26 cellular contexts compared by ENCODE assay signal in the genomic region with DNA sequence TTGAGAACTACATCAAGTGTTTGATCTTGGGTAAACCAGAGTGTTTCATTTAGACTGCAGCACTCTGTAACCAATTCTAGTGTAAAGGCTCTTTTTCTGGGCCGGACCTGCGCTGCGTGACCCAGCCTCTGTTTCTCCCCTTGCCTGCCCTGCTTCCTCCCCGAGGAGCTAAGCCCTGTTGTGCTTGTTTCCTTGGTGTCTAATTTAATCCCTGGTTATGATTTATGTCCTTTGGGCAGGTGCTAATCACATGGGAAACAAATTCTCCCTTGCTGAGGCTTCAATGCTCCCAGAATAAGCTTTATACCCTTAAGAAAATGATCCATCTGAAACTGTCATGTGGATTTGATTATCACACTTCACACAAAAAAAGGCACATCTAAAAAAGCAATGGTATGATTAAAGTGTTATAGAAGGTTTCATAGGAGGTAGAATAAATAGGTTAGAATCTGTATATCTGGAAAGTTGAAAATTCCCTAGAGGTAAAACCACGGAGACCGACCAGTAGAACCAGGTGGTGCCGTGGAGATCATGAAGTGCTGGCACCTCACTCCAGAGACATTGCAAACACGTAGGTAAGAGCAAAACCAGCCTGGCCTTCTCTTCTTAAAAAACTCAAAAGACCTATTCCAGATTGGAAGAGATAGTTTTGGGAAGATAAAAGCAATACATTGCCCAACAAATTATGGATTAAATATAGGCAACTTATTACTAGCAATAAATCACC. TPM values are rescaled to one million over a fixed set of nuclear protein-coding genes. Genes with fewer than 3 reads are reported as not detected.
"Had no signal": no experiment of that assay in that cellular context is flagged by ENCODE, and none has a peak within 500 bp of the region (broad histone marks: within the 10 kb centered on the region; RNA-seq: fewer than 3 reads in every experiment).

No MANE protein-coding gene starts in this region.

- FAIRE-seq: endothelial cell of umbilical vein had no signal

- H3K9me3 ChIP-seq: esophagus muscularis mucosa, left ventricle myocardium inferior, prostate gland, right lobe of liver, spleen, testis, tibial nerve had no signal

- H3K27ac ChIP-seq: coronary artery, esophagus muscularis mucosa, left ventricle myocardium inferior, parathyroid adenoma, prostate gland, right lobe of liver, spleen, testis, tibial nerve had no signal

- H3K36me3 ChIP-seq: esophagus muscularis mucosa, left ventricle myocardium inferior, prostate gland, right lobe of liver, spleen, tibial nerve had no signal

- H3K27me3 ChIP-seq: esophagus muscularis mucosa, right lobe of liver, spleen, testis, tibial nerve had no signal

- ATAC-seq: naive thymus-derived CD4-positive, alpha-beta T cell; right lobe of liver; stimulated activated memory B cell treated with anti-CD40 and anti-IgM and Interleukin-4, amounts not matched to agents 10 μg/mL and 1 μg/mL and 100 μg/mL, for 72 hours had no signal

- H3K4me1 ChIP-seq: esophagus muscularis mucosa, left ventricle myocardium inferior, parathyroid adenoma, prostate gland, right lobe of liver, spleen, testis, tibial nerve had no signal

- DNase-seq: effector CD4-positive, alpha-beta T cell; endodermal cell; immature natural killer cell; left ventricle myocardium inferior; mesenchymal stem cell; midbrain; naive thymus-derived CD4-positive, alpha-beta T cell; nephron progenitor cell; retina; right lobe of liver; spleen; stimulated activated CD4-positive, alpha-beta T cell treated with anti-CD3 and anti-CD28 coated beads, Interleukin-15, amount 100 ng/mL, for 24 hours; stimulated activated CD4-positive, alpha-beta T cell treated with anti-CD3 and anti-CD28 coated beads, Interleukin-1b, Interleukin-23, amount 100 ng/mL, for 48 hours; stimulated activated CD4-positive, alpha-beta T cell treated with anti-CD3 and anti-CD28 coated beads, Interleukin-4, amount 100 ng/mL, for 24 hours; testis had no signal

- H3K4me3 ChIP-seq: coronary artery, esophagus muscularis mucosa, left ventricle myocardium inferior, lung, prostate gland, right lobe of liver, spleen, testis, tibial nerve had no signal

RNA-seq across cellular contexts. Expression of gene SLC9A2, which starts 31.0 kb away (rescaled TPM):
- total RNA-seq: chondrocyte; dermis microvascular lymphatic vessel endothelial cell; endodermal cell; endothelial cell of umbilical vein; fibroblast of villous mesenchyme; naive thymus-derived CD4-positive, alpha-beta T cell had no signal
- polyA plus RNA-seq: immature natural killer cell had no signal
